ENCODE assay signal across 8 cellular contexts in the genomic region with DNA sequence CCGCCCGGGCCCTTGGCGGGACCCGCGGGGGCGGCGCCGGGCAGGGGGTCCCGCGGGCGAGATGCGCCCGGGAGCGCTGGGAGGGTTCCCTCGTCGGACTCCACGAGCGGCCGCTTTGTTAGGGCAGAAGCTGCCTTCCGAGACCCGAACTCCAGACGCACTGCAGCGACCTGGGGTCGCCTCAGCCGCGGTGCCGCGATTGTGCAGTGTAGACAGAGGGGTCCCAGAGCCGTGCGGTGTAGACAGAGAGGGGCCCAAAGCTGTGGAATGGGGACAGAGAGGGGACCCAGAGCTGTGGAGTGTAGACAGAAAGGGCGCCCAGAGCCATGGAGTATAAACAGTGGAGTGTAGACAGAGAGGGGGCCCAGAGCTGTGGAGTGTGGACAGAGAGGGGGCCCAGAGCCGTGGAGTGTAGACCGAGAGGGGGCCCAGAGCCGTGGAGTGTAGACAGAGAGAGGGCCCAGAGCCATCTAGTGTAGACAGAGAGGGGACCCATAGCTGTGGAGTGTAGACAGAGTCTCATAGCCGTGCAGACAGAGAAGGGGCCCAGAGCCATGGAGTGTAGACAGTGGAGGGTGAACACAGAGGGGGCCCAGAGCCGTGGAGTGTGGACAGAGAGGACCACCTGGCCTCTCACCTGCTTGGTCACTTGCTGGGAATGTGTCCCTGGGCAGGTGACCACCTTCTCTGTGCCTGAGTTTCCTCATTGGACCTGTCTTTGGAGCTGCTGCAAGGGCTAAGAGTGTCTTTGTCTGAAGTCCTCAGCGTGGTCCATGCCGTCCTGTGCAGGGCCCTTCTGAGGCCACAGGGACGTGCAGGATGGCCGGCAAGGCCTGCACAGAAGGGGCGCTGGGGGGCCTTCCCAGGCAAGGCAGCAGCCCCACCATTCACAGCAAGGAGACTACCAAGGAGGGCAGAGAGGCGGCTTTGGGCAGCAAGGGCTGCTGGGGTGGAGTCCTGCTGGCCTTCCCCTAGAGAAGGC. TPM values are rescaled to one million over a fixed set of nuclear protein-coding genes. Genes with fewer than 3 reads are reported as not detected.
DNase-seq lines count a peak whose midpoint lies in the region; ATAC-seq, FAIRE-seq and TF ChIP-seq lines count a peak whose summit lies in the region.

No MANE protein-coding gene starts in this region.

- H3K9me1 ChIP-seq in K562 (ENCODE audit: control insufficient read depth, insufficient read depth, low read length), result no peaks in the 10 kb centered on the region

- H3K27me3 ChIP-seq in A673 (replicated peaks; ENCODE audit: insufficient read depth, low read depth, low read length, poor library complexity), result no peaks in the 10 kb centered on the region
- peaks cover 16% of the 10 kb centered on the region for H3K27me3 ChIP-seq in HUES6 (ENCODE audit: control insufficient read depth, insufficient read depth, low read length)
- H3K27me3 ChIP-seq in K562 (ENCODE audit: control insufficient read depth in 2 of 2, insufficient read depth in 2 of 2, low read length in 2 of 2), result peaks cover 24 to 43% of the 10 kb centered on the region in 2 experiments
- no peaks in the 10 kb centered on the region for H3K27me3 ChIP-seq in right lobe of liver
- H3K27me3 ChIP-seq in thyroid gland, result no peaks in the 10 kb centered on the region

- TF ChIP-seq EP300 in K562 (IDR thresholded peaks at IDR 0.05; ENCODE audit: low read length), result no peak

- TF ChIP-seq POLR2A in K562 (conservative IDR thresholded peaks at IDR 0.05), result no peak
- TF ChIP-seq POLR2A in right lobe of liver (IDR thresholded peaks at IDR 0.05), result no peak
- no peak for TF ChIP-seq POLR2A in thyroid gland (IDR thresholded peaks at IDR 0.05)

- peaks cover 3% of the 10 kb centered on the region; the same call in 1 of the 3 replicates for H3K79me2 ChIP-seq in K562 (ENCODE audit: control insufficient read depth, insufficient read depth, low read length)

- H2AFZ ChIP-seq in K562 (ENCODE audit: low read depth, low read length), result peak overlapping the region; percentile 73; the same call in 1 of the 2 replicates

- H3K9me3 ChIP-seq in A673 (ENCODE audit: low read depth, low read length, poor library complexity, severe bottlenecking), result peaks cover 3% of the 10 kb centered on the region
- H3K9me3 ChIP-seq in HUES6 (ENCODE audit: control insufficient read depth, insufficient read depth, low read depth, low read length), result no peaks in the 10 kb centered on the region
- H3K9me3 ChIP-seq in K562 (replicated peaks; ENCODE audit: control insufficient read depth, insufficient read depth, low read depth, low read length), result peaks cover 3% of the 10 kb centered on the region; the same call in 1 of the 2 replicates
- H3K9me3 ChIP-seq in right lobe of liver, result no peaks in the 10 kb centered on the region
- no peaks in the 10 kb centered on the region for H3K9me3 ChIP-seq in thyroid gland

- ATAC-seq in K562 (peak; percentile 38), right lobe of liver (no peak), GM21381 (IDR thresholded peaks at IDR 0.05; ENCODE audit: unreplicated experiment) (no peak), HG03571 (IDR thresholded peaks at IDR 0.05; ENCODE audit: unreplicated experiment) (no peak)

- H3K4me2 ChIP-seq in K562 (ENCODE audit: insufficient read depth, low read length), result peak overlapping the region; percentile 80

- peak overlapping the region; percentile 80 for H3K4me3 ChIP-seq in A673 (ENCODE audit: low read depth, low read length, poor library complexity, severe bottlenecking)
- peak overlapping the region; percentile 89 for H3K4me3 ChIP-seq in HUES6 (ENCODE audit: low read depth, low read length)
- peak overlapping the region; percentile 59 for H3K4me3 ChIP-seq in K562
- peak overlapping the region; percentile 51 to 96 (median 55) for H3K4me3 ChIP-seq in right lobe of liver
- peak overlapping the region in 1 of 3 donors; percentile 45 for H3K4me3 ChIP-seq in thyroid gland (replicated peaks in 1 of 3)

- H3K9ac ChIP-seq in HUES6 (ENCODE audit: low read length) (peak overlapping the region; percentile 90), K562 (ENCODE audit: insufficient read depth in 1 of 2, low read depth in 2 of 2, low read length in 2 of 2) (peak overlapping the region; percentile 78 to 95)

- TF ChIP-seq CTCF in A673 (conservative IDR thresholded peaks at IDR 0.05; ENCODE audit: low read depth, low read length) (no peak), K562 (IDR thresholded peaks at IDR 0.05 in 2 of 3, conservative IDR thresholded peaks at IDR 0.05 in 1 of 3; ENCODE audit: insufficient read depth in 2 of 3, low read depth in 1 of 3, low read length in 3 of 3) (no peak), right lobe of liver (IDR thresholded peaks at IDR 0.05) (no peak), thyroid gland (IDR thresholded peaks at IDR 0.05) (no peak)

- H3K27ac ChIP-seq in A673 (ENCODE audit: low read depth, low read length, poor library complexity, severe bottlenecking), result peak overlapping the region; percentile 84
- H3K27ac ChIP-seq in HUES6 (ENCODE audit: low read depth, low read length), result peak overlapping the region; percentile 62; the same call in 1 of the 2 replicates
- H3K27ac ChIP-seq in K562 (ENCODE audit: extremely low read depth, low read depth, low read length), result peak overlapping the region; percentile 80; the same call in 2 of the 3 replicates
- H3K27ac ChIP-seq in right lobe of liver, result peak overlapping the region in 1 of 3 donors; percentile 57
- peak overlapping the region; percentile 56 to 68 (median 59) for H3K27ac ChIP-seq in thyroid gland

- CTCF ChIA-PET in A673 (lab: Charles Lee), result no interaction called here
- CTCF ChIA-PET in K562 (lab: Yijun Ruan, JAX; ENCODE audit: low intra/inter-chr PET ratio), result no interaction called here

- H3K4me1 ChIP-seq in A673 (ENCODE audit: insufficient read depth, low read length, poor library complexity, severe bottlenecking) (peaks cover 19% of the 10 kb centered on the region), HUES6 (ENCODE audit: control insufficient read depth, insufficient read depth, low read length) (peaks cover 20% of the 10 kb centered on the region), K562 (replicated peaks in 1 of 2; ENCODE audit: control insufficient read depth in 2 of 2, insufficient read depth in 2 of 2, low read length in 2 of 2) (peaks cover 6 to 34% of the 10 kb centered on the region in 2 experiments; a peak in 4 of 5 replicates), right lobe of liver (peaks cover 0 to 6% (median 3%) of the 10 kb centered on the region in 4 donors), thyroid gland (peaks cover 9 to 18% of the 10 kb centered on the region in 2 donors)

- 24% methylated on average over 25 of the region's 42 CpGs for WGBS in K562 (ENCODE audit: insufficient coverage, low coverage, missing lambda C conversion rate)
- 23% methylated on average over 9 of the region's 42 CpGs for WGBS in right lobe of liver (ENCODE audit: insufficient coverage, low coverage, low lambda C conversion rate, missing lambda C conversion rate)
- WGBS in thyroid gland, 2 donors, result 20 to 29% methylated on average over 25 to 36 of the region's 42 CpGs

- FAIRE-seq in K562 (lab: Jason Lieb, UNC), result peak; percentile 54

- no peak for TF ChIP-seq RAD21 in K562 (CRISPR knock-in tag; conservative IDR thresholded peaks at IDR 0.05 in 1 of 2, IDR thresholded peaks at IDR 0.05 in 1 of 2)

- POLR2A ChIA-PET in A673 (lab: Charles Lee; ENCODE audit: low non-redundant PET), result no interaction called here
- POLR2A ChIA-PET in K562 (lab: Yijun Ruan, JAX), result interaction anchor here (0.6 to 1.0 kb wide), 4 partner anchors 10 to 203 kb away, joined by 3 to 4 read pairs (median 3); no protein-coding TSS in a partner anchor

- H3K36me3 ChIP-seq in A673 (ENCODE audit: insufficient read depth, low read length, poor library complexity, severe bottlenecking) (peaks cover 4% of the 10 kb centered on the region), HUES6 (ENCODE audit: control insufficient read depth, insufficient read depth, low read length) (0 out of 2 replicates have a peak, but pooled peaks cover 2% of the 10 kb centered on the region), K562 (ENCODE audit: control insufficient read depth, insufficient read depth, low read length) (no peaks in the 10 kb centered on the region), right lobe of liver (no peaks in the 10 kb centered on the region), thyroid gland (no peaks in the 10 kb centered on the region)

- intact Hi-C loops in A673 (cut with micrococcal nuclease; ENCODE audit: unreplicated experiment), result no loop called here
- intact Hi-C loops in K562 (cut with micrococcal nuclease), result no loop called here
- intact Hi-C loops in right lobe of liver (cut with DNase I), result no loop called here
- intact Hi-C loops in thyroid gland (cut with DNase I), result loop anchor here (5.0 kb wide), 1 partner anchor 221 kb away; the partner anchor contains the start of genes HTT and HTT-AS

- DNase-seq in A673 (ENCODE audit: low spot score) (peak; percentile 25), K562 (ENCODE audit: extremely low read depth in 1 of 4, low spot score in 3 of 4) (no peak), right lobe of liver (peak in 2 of 3 donors; percentile 53 to 63), thyroid gland (peak in 1 of 2 donors; percentile 24), cerebellar cortex (ENCODE audit: low spot score) (no peak)

- in situ Hi-C loops in K562 (cut with MboI), result no loop called here

- H4K20me1 ChIP-seq in K562 (replicated peaks; ENCODE audit: control insufficient read depth, insufficient read depth, low read length), result peaks cover 4% of the 10 kb centered on the region; the same call in 1 of the 2 replicates

- BruUV-seq in A673 (replicated peaks; lab: Mats Ljungman, UMichigan), result no TSS peak
- BruUV-seq in K562 (replicated peaks; lab: Mats Ljungman, UMichigan), result TSS peak; percentile 57

RNA-seq across cellular contexts. Expression of gene RGS12, which starts 0.9 kb away (rescaled TPM):
- total RNA-seq in A673 (2021) (53.9 and 56.7 TPM in 2 replicates), K562 (2014; rRNA removed) (3.6 and 4.7 TPM in 2 replicates), K562 (2014; rRNA removed; fragmentation: Illumina TruSeq; extraction: Trizol) (5.7 and 6.4 TPM in 2 replicates), K562 (2015; rRNA removed; fragmentation: Illumina TruSeq; extraction: Trizol) (6.3 and 6.4 TPM in 2 replicates), K562 (2021) (6.8 and 8.8 TPM in 2 replicates), right lobe of liver (10 to 100 TPM; 15.0 to 29.6 (median 22.1) TPM), thyroid gland (10 to 100 TPM; 14.6 to 25.1 (median 20.9) TPM)
- total RNA-seq in K562 (2011; cell fraction: chromatin; rRNA removed; ENCODE audit: low replicate concordance), result 25.8 and 36.7 TPM in 2 replicates
- 16.2 and 16.6 TPM in 2 replicates for total RNA-seq in K562 (2011; cell fraction: nucleolus; rRNA removed)
- total RNA-seq in K562 (2011; cell fraction: nucleoplasm; rRNA removed), result 13.2 and 16.0 TPM in 2 replicates
- polyA plus RNA-seq in K562 (2011; rRNA removed) (4.3 and 5.8 TPM in 2 replicates), K562 (2014; fragmentation: Illumina TruSeq; extraction: Trizol) (5.5 and 6.4 TPM in 2 replicates), K562 (2014; fragmentation: Nextera tagmentation; extraction: Ambion mirVana) (under 1 TPM; 0.30 to 0.42 TPM), K562 (2014; rRNA removed) (4.2 and 5.1 TPM in 2 replicates)
- 2.0 and 3.4 TPM in 2 replicates for polyA plus RNA-seq in K562 (2011; cell fraction: cytosol; rRNA removed)
- 14.7 and 18.5 TPM in 2 replicates for polyA plus RNA-seq in K562 (2011; cell fraction: nucleus; rRNA removed)
- polyA plus RNA-seq in K562 (2012), result 8.1 and 12.4 TPM in 2 replicates
- polyA minus RNA-seq in K562 (2011; rRNA and poly(A)+ RNA removed), result 4.5 and 5.3 TPM in 2 replicates
- 6.0 and 15.5 TPM in 2 replicates for polyA minus RNA-seq in K562 (2011; cell fraction: cytosol; rRNA and poly(A)+ RNA removed)
- 16.2 and 16.4 TPM in 2 replicates for polyA minus RNA-seq in K562 (2011; cell fraction: nucleus; rRNA and poly(A)+ RNA removed)

RNA-seq across cellular contexts. Expression of gene MSANTD1, which starts 44.7 kb away (rescaled TPM):
- total RNA-seq in A673 (2021) (2.3 and 2.6 TPM in 2 replicates), K562 (2014; rRNA removed) (0.12 TPM in 1 of 2 replicates, not detected in the other), K562 (2014; rRNA removed; fragmentation: Illumina TruSeq; extraction: Trizol) (0.04 TPM in 1 of 2 replicates, not detected in the other), K562 (2015; rRNA removed; fragmentation: Illumina TruSeq; extraction: Trizol) (0.07 TPM in 1 of 2 replicates, not detected in the other), K562 (2021) (0.09 TPM in 1 of 2 replicates, not detected in the other), right lobe of liver (under 1 TPM in 5 of 6 experiments, not detected in 1; 0.46 to 0.84 (median 0.64) TPM), thyroid gland (1 to 10 TPM; 2.0 to 4.9 (median 2.4) TPM)
- 0.37 and 1.5 TPM in 2 replicates for total RNA-seq in K562 (2011; cell fraction: chromatin; rRNA removed; ENCODE audit: low replicate concordance)
- 0.53 and 1.0 TPM in 2 replicates for total RNA-seq in K562 (2011; cell fraction: nucleolus; rRNA removed)
- total RNA-seq in K562 (2011; cell fraction: nucleoplasm; rRNA removed), result 0.23 and 0.51 TPM in 2 replicates
- polyA plus RNA-seq in K562 (2011; rRNA removed) (not detected in 2 replicates), K562 (2014; fragmentation: Illumina TruSeq; extraction: Trizol) (not detected in 2 replicates), K562 (2014; fragmentation: Nextera tagmentation; extraction: Ambion mirVana) (not detected), K562 (2014; rRNA removed) (not detected in 2 replicates)
- 0.01 and 0.09 TPM in 2 replicates for polyA plus RNA-seq in K562 (2011; cell fraction: cytosol; rRNA removed)
- polyA plus RNA-seq in K562 (2011; cell fraction: nucleus; rRNA removed), result 0.27 and 0.28 TPM in 2 replicates
- 0.05 and 0.29 TPM in 2 replicates for polyA plus RNA-seq in K562 (2012)
- not detected in 2 replicates for polyA minus RNA-seq in K562 (2011; rRNA and poly(A)+ RNA removed)
- polyA minus RNA-seq in K562 (2011; cell fraction: cytosol; rRNA and poly(A)+ RNA removed), result not detected in 2 replicates
- 0.27 and 0.56 TPM in 2 replicates for polyA minus RNA-seq in K562 (2011; cell fraction: nucleus; rRNA and poly(A)+ RNA removed)

Comparison
In these comparisons a context has a peak if more than half of its experiments do, and no peak if none do; other contexts are left out.
1. DNase-seq: peak in A673 (single experiment) and right lobe of liver (2 of 3); none in K562 (0 of 4) and cerebellar cortex (single experiment).